ENCODE assay signal across 15 cellular contexts in genomic region chr11:115408036-115408911, GRCh38.
DNase-seq lines count a peak whose midpoint lies in the region; ATAC-seq and TF ChIP-seq lines count a peak whose summit lies in the region.
"Had no signal": no experiment of that assay in that cellular context is flagged by ENCODE, and none has a peak within 500 bp of the region (broad histone marks: within the 10 kb centered on the region; RNA-seq: fewer than 3 reads in every experiment).

No MANE protein-coding gene starts in this region.

- H3K4me3 ChIP-seq in Caco-2 (ENCODE audit: low read depth, low read length), result no peak overlapping the region
- H3K4me3 ChIP-seq: esophagus muscularis mucosa had no signal

- no peak for TF ChIP-seq CTCF in Caco-2 (IDR thresholded peaks at IDR 0.05; ENCODE audit: insufficient read depth in 1 of 2, low read depth in 1 of 2, low read length in 1 of 2, severe bottlenecking in 1 of 2, unreplicated experiment in 1 of 2)

- no TSS peak for BruUV-seq in Caco-2 (replicated peaks; lab: Mats Ljungman, UMichigan)

- H3K36me3 Mint-ChIP-seq in Caco-2 (ENCODE audit: insufficient read depth, unreplicated experiment), result peaks cover 23% of the 10 kb centered on the region
- H3K36me3 Mint-ChIP-seq: natural killer cell treated with Interleukin-12 subunit alpha and Interleukin-12 subunit beta and Interleukin-15 and Interleukin-18, amount 100 ng/mL, for 72 hours had no signal

- H3K36me3 ChIP-seq in Caco-2 (ENCODE audit: control insufficient read depth, insufficient read depth, low read length), result no peaks in the 10 kb centered on the region
- H3K36me3 ChIP-seq: esophagus muscularis mucosa had no signal

- H3K9me3 ChIP-seq in Caco-2, result no peaks in the 10 kb centered on the region
- H3K9me3 ChIP-seq: esophagus muscularis mucosa had no signal

- peaks cover 36% of the 10 kb centered on the region for H3K4me1 ChIP-seq in Caco-2

- ATAC-seq in GM21515 (IDR thresholded peaks at IDR 0.05; ENCODE audit: unreplicated experiment), result no peak
- ATAC-seq: activated CD8-positive, alpha-beta T cell treated with anti-CD3 and anti-CD28 coated beads for 36 hours; natural killer cell treated with Interleukin-12 subunit alpha and Interleukin-12 subunit beta and Interleukin-15 and Interleukin-18, amount 100 ng/mL, for 72 hours had no signal

- CTCF ChIA-PET in Caco-2 (lab: Charles Lee), result no interaction called here

- POLR2A ChIA-PET in Caco-2 (lab: Charles Lee), result no interaction called here

- DNase-seq in Caco-2 (no peak), RPMI7951 (ENCODE audit: low read depth) (peak; percentile 10), hippocampal formation (lab: John Stamatoyannopoulos, UW) (peak; percentile 8 to 72), putamen (ENCODE audit: low spot score) (peak; percentile 63), NCI-H1694 treated with DMSO at 0.1 percent for 48 hours (lab: John Stamatoyannopoulos, UW) (no peak), hepatic stellate cell (ENCODE audit: low spot score) (no peak), NCI-H2081 treated with DMSO at 0.1 percent for 48 hours (lab: John Stamatoyannopoulos, UW) (no peak)
- DNase-seq: activated CD8-positive, alpha-beta T cell treated with anti-CD3 and anti-CD28 coated beads for 36 hours; activated naive CD4-positive, alpha-beta T cell; cerebellar nuclear complex; RPMI8226; T1000 had no signal

- H3K27ac Mint-ChIP-seq in Caco-2 (ENCODE audit: unreplicated experiment), result peak overlapping the region; percentile 1
- H3K27ac Mint-ChIP-seq: activated CD8-positive, alpha-beta T cell treated with anti-CD3 and anti-CD28 coated beads for 36 hours; natural killer cell treated with Interleukin-12 subunit alpha and Interleukin-12 subunit beta and Interleukin-15 and Interleukin-18, amount 100 ng/mL, for 72 hours had no signal

- no peaks in the 10 kb centered on the region for H3K27me3 Mint-ChIP-seq in Caco-2 (ENCODE audit: insufficient read depth, unreplicated experiment)
- H3K27me3 Mint-ChIP-seq: activated CD8-positive, alpha-beta T cell treated with anti-CD3 and anti-CD28 coated beads for 36 hours had no signal

- peaks cover 31% of the 10 kb centered on the region for H3K4me1 Mint-ChIP-seq in Caco-2 (ENCODE audit: low read depth, unreplicated experiment)

- no peaks in the 10 kb centered on the region for H3K27me3 ChIP-seq in Caco-2 (replicated peaks; ENCODE audit: control insufficient read depth, insufficient read depth, low read length)
- H3K27me3 ChIP-seq: esophagus muscularis mucosa had no signal

- H3K9me3 Mint-ChIP-seq in Caco-2 (ENCODE audit: unreplicated experiment), result no peaks in the 10 kb centered on the region
- H3K9me3 Mint-ChIP-seq: activated CD8-positive, alpha-beta T cell treated with anti-CD3 and anti-CD28 coated beads for 36 hours; natural killer cell treated with Interleukin-12 subunit alpha and Interleukin-12 subunit beta and Interleukin-15 and Interleukin-18, amount 100 ng/mL, for 72 hours had no signal

- peak overlapping the region; percentile 27 for H3K4me3 Mint-ChIP-seq in Caco-2 (ENCODE audit: unreplicated experiment)
- H3K4me3 Mint-ChIP-seq: activated CD8-positive, alpha-beta T cell treated with anti-CD3 and anti-CD28 coated beads for 36 hours; natural killer cell treated with Interleukin-12 subunit alpha and Interleukin-12 subunit beta and Interleukin-15 and Interleukin-18, amount 100 ng/mL, for 72 hours had no signal

- intact Hi-C loops in Caco-2 (cut with micrococcal nuclease; ENCODE audit: unreplicated experiment), result loop anchor here (2.0 kb wide), 1 partner anchor 71 kb away; no protein-coding TSS in a partner anchor

Comparison
In these comparisons a context has a peak if more than half of its experiments do, and no peak if none do; other contexts are left out.
1. DNase-seq: peak in RPMI7951 (single experiment), hippocampal formation (2 of 2) and putamen (single experiment); none in Caco-2 (0 of 2), NCI-H1694 treated with DMSO at 0.1 percent for 48 hours (single experiment), hepatic stellate cell (single experiment) and NCI-H2081 treated with DMSO at 0.1 percent for 48 hours (single experiment).